ENCODE assay signal across 16 cellular contexts in genomic region chr13:110392510-110393233, GRCh38.
DNase-seq lines count a peak whose midpoint lies in the region; ATAC-seq, FAIRE-seq and TF ChIP-seq lines count a peak whose summit lies in the region.
"Had no signal": no experiment of that assay in that cellular context is flagged by ENCODE, and none has a peak within 500 bp of the region (broad histone marks: within the 10 kb centered on the region; RNA-seq: fewer than 3 reads in every experiment).

No MANE protein-coding gene starts in this region.

- peak overlapping the region; percentile 42 for H3K4me2 ChIP-seq in endothelial cell of umbilical vein (ENCODE audit: insufficient read depth, low read length)

- H3K36me3 ChIP-seq in SJCRH30 (peaks cover 13% of the 10 kb centered on the region; the same call in 1 of the 2 replicates), endothelial cell of umbilical vein (ENCODE audit: control insufficient read depth in 2 of 2, extremely low read depth in 1 of 2, insufficient read depth in 2 of 2, low read length in 2 of 2) (peaks cover 5 to 8% of the 10 kb centered on the region in 2 experiments)

- TF ChIP-seq POLR2A in endothelial cell of umbilical vein (IDR thresholded peaks at IDR 0.05; ENCODE audit: low read depth, low read length): no peak

- no peak overlapping the region for H2AFZ ChIP-seq in endothelial cell of umbilical vein (ENCODE audit: low read depth, low read length)

- peaks cover 7% of the 10 kb centered on the region for H3K79me2 ChIP-seq in endothelial cell of umbilical vein (ENCODE audit: control insufficient read depth, insufficient read depth, low read length)

- H3K36me3 Mint-ChIP-seq in neural crest cell (ENCODE audit: low read depth): peaks cover 43% of the 10 kb centered on the region

- ATAC-seq in HG03571 (IDR thresholded peaks at IDR 0.05; ENCODE audit: unreplicated experiment): no peak
- ATAC-seq: activated T-cell treated with anti-CD3 and anti-CD28 coated beads, Interleukin-2, amount 50 U/mL, for 4 hours; HCT116 had no signal

- no peaks in the 10 kb centered on the region for H3K9me1 ChIP-seq in endothelial cell of umbilical vein (replicated peaks; ENCODE audit: control insufficient read depth, extremely low read depth, insufficient read depth, low read length)

- CTCF ChIA-PET in endothelial cell of umbilical vein (lab: Charles Lee): interaction anchor here (0.8 to 1.4 kb wide), 4 partner anchors 9 to 21 kb away, joined by 3 to 4 read pairs (median 4); no protein-coding TSS in a partner anchor

- BruUV-seq in endothelial cell of umbilical vein (replicated peaks; lab: Mats Ljungman, UMichigan): TSS peak; percentile 26

- peaks cover 5% of the 10 kb centered on the region for H3K9me3 Mint-ChIP-seq in neural crest cell
- H3K9me3 Mint-ChIP-seq: activated T-cell treated with anti-CD3 and anti-CD28 coated beads, Interleukin-2, amount 50 U/mL, for 4 hours had no signal

- H3K9ac ChIP-seq in endothelial cell of umbilical vein (replicated peaks; ENCODE audit: extremely low read depth, insufficient read depth, low read length): no peak overlapping the region

- H3K27me3 Mint-ChIP-seq in neural crest cell (ENCODE audit: low read depth): no peaks in the 10 kb centered on the region

- DNase-seq in AG10803 (ENCODE audit: low read depth): peak; percentile 88
- peak; percentile 66 to 76 for DNase-seq in SJCRH30
- DNase-seq in endothelial cell of umbilical vein (ENCODE audit: low read depth, low spot score): peak; percentile 29
- no peak for DNase-seq in neural crest cell (ENCODE audit: low read depth, low spot score)
- DNase-seq in NCI-H187 (lab: John Stamatoyannopoulos, UW): no peak
- no peak for DNase-seq in NCI-H146 treated with DMSO at 0.1 percent for 48 hours (lab: John Stamatoyannopoulos, UW; ENCODE audit: unreplicated experiment)
- DNase-seq in germinal center (ENCODE audit: low spot score): no peak
- DNase-seq: activated T-cell treated with anti-CD3 and anti-CD28 coated beads, Interleukin-2, amount 50 U/mL, for 4 hours; kidney glomerular epithelial cell; NCI-H1417; NCI-H526 treated with DMSO at 0.1 percent for 48 hours; SHP77 treated with DMSO at 0.1 percent for 48 hours; stimulated activated CD4-positive, alpha-beta T cell treated with anti-CD3 and anti-CD28 coated beads, Interleukin-15, amount 100 ng/mL, for 24 hours had no signal

- TF ChIP-seq CTCF in AG10803 (conservative IDR thresholded peaks at IDR 0.05; ENCODE audit: low read length) (no peak), endothelial cell of umbilical vein (IDR thresholded peaks at IDR 0.05; ENCODE audit: extremely low read depth in 1 of 2, insufficient read depth in 1 of 2, low read depth in 1 of 2, low read length in 2 of 2) (no peak), neural crest cell (conservative IDR thresholded peaks at IDR 0.05) (no peak)

- H3K27ac ChIP-seq in SJCRH30: peak overlapping the region; percentile 69
- H3K27ac ChIP-seq in endothelial cell of umbilical vein (ENCODE audit: insufficient read depth, low read depth, low read length): peak overlapping the region; percentile 33

- peak; percentile 26 for FAIRE-seq in endothelial cell of umbilical vein (lab: Jason Lieb, UNC)
- FAIRE-seq: bronchial epithelial cell had no signal

- no peaks in the 10 kb centered on the region for H4K20me1 ChIP-seq in endothelial cell of umbilical vein (replicated peaks; ENCODE audit: control insufficient read depth, extremely low read depth, insufficient read depth, low read length)

- dilution Hi-C loops in endothelial cell of umbilical vein (cut with MboI; ENCODE audit: extremely low pct_ligation_motif_present, low sequenced_read_pairs): no loop called here

- H3K27ac Mint-ChIP-seq in neural crest cell (ENCODE audit: unreplicated experiment): peak overlapping the region; percentile 86

- POLR2A ChIA-PET in endothelial cell of umbilical vein (lab: Charles Lee): no interaction called here

- H3K4me1 ChIP-seq in SJCRH30: peaks cover 45% of the 10 kb centered on the region
- H3K4me1 ChIP-seq in endothelial cell of umbilical vein (ENCODE audit: control insufficient read depth, extremely low read depth, insufficient read depth, low read length): peaks cover 24% of the 10 kb centered on the region

- H3K4me3 ChIP-seq in AG10803 (ENCODE audit: low read length) (no peak overlapping the region), SJCRH30 (no peak overlapping the region), endothelial cell of umbilical vein (replicated peaks in 1 of 3; ENCODE audit: insufficient read depth in 1 of 3, low read depth in 1 of 3, low read length in 3 of 3) (no peak overlapping the region)

- peaks cover 57% of the 10 kb centered on the region for H3K4me1 Mint-ChIP-seq in neural crest cell

- intact Hi-C loops in endothelial cell of umbilical vein (cut with micrococcal nuclease): loop anchor here (1.0 kb wide), 1 partner anchor 17 kb away; no protein-coding TSS in a partner anchor

- H3K4me3 Mint-ChIP-seq in neural crest cell: no peak overlapping the region
- H3K4me3 Mint-ChIP-seq: activated T-cell treated with anti-CD3 and anti-CD28 coated beads, Interleukin-2, amount 50 U/mL, for 4 hours had no signal

- H3K27me3 ChIP-seq in SJCRH30: no peaks in the 10 kb centered on the region
- no peaks in the 10 kb centered on the region for H3K27me3 ChIP-seq in endothelial cell of umbilical vein (ENCODE audit: control insufficient read depth in 2 of 2, insufficient read depth in 2 of 2, low read length in 2 of 2)

- 0 out of 2 replicates have a peak, but pooled peaks cover 4% of the 10 kb centered on the region for H3K9me3 ChIP-seq in SJCRH30 (replicated peaks)
- H3K9me3 ChIP-seq in endothelial cell of umbilical vein (replicated peaks; ENCODE audit: control insufficient read depth, insufficient read depth, low read length): no peaks in the 10 kb centered on the region

TF ChIP-seq in endothelial cell of umbilical vein, 7 proteins besides CTCF, POLR2A, EP300 and RAD21:
- TF ChIP-seq FOS (IDR thresholded peaks at IDR 0.05; ENCODE audit: borderline replicate concordance, insufficient read depth, low read length) (no peak), POLR2AphosphoS5 (IDR thresholded peaks at IDR 0.05; ENCODE audit: insufficient read depth, low read depth, low read length) (peak; percentile 39), GATA2 (IDR thresholded peaks at IDR 0.05; ENCODE audit: insufficient read depth, insufficient read length, low read depth, low read length) (peak; percentile 9)

Comparison
In these comparisons a context has a peak if more than half of its experiments do, and no peak if none do; other contexts are left out.
1. DNase-seq: peak in AG10803 (single experiment), SJCRH30 (2 of 2) and endothelial cell of umbilical vein (single experiment); none in neural crest cell (single experiment), NCI-H187 (0 of 2), NCI-H146 treated with DMSO at 0.1 percent for 48 hours (single experiment) and germinal center (single experiment).